24 cellular contexts compared by ENCODE assay signal in the genomic region with DNA sequence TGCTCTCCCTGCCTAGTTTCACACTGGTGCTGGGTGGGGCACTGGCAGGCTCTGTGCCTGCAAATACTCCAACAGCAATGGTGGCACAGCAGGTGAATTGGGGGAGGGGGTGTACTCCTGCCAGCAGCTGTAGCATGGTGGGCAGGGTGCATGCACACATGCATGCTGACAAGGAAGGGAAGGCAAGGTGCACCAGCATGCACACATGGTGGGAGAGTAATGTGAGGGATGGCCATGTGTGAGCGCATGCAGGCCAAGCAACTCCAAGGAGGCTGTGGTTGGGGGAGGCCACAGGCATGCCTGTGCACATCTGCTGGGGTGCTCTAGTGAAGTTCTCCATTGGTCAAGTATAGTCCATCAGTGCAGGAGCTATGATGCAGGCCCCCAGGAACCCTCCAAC. TPM values are rescaled to one million over a fixed set of nuclear protein-coding genes. Genes with fewer than 3 reads are reported as not detected.
DNase-seq lines count a peak whose midpoint lies in the region; ATAC-seq, FAIRE-seq and TF ChIP-seq lines count a peak whose summit lies in the region.
"Had no signal": no experiment of that assay in that cellular context is flagged by ENCODE, and none has a peak within 500 bp of the region (broad histone marks: within the 10 kb centered on the region; RNA-seq: fewer than 3 reads in every experiment).

No MANE protein-coding gene starts in this region.

- no peak for ATAC-seq in HepG2
- ATAC-seq in right lobe of liver, result no peak
- peak; percentile 19 for ATAC-seq in upper lobe of right lung
- no peak for ATAC-seq in GM18502 (IDR thresholded peaks at IDR 0.05; ENCODE audit: poor library complexity, unreplicated experiment)
- ATAC-seq: CD8-positive, alpha-beta T cell; GM23338 had no signal

- no peak overlapping the region for H3K27ac Mint-ChIP-seq in activated CD4-positive, alpha-beta T cell treated with anti-CD3 and anti-CD28 coated beads, Interleukin-2, amount 10 ng/mL, durations not matched to agents 7 days and 5 days
- H3K27ac Mint-ChIP-seq: B cell; CD4-positive, CD25-positive, alpha-beta regulatory T cell; CD8-positive, alpha-beta T cell; GM23338; HFFc6 had no signal

- CTCF ChIA-PET in HepG2 (lab: Yijun Ruan, JAX; ENCODE audit: low intra/inter-chr PET ratio, low total read pairs), result no interaction called here
- CTCF ChIA-PET in activated CD4-positive, alpha-beta T cell treated with anti-CD3 and anti-CD28 coated beads, Interleukin-2, amount 10 ng/mL, durations not matched to agents 7 days and 5 days (lab: Charles Lee), result no interaction called here

- H3K27ac ChIP-seq in HepG2 (ENCODE audit: extremely low read length, insufficient read depth, low read length), result no peak overlapping the region
- H3K27ac ChIP-seq in right lobe of liver, result no peak overlapping the region
- H3K27ac ChIP-seq in spleen, result no peak overlapping the region
- no peak overlapping the region for H3K27ac ChIP-seq in upper lobe of right lung
- H3K27ac ChIP-seq: 22Rv1, BLaER1, C4-2B had no signal

- H3K9me3 ChIP-seq in HepG2 (ENCODE audit: low read length) (no peaks in the 10 kb centered on the region), right lobe of liver (no peaks in the 10 kb centered on the region), spleen (peaks cover 0 to 16% (median 0%) of the 10 kb centered on the region in 8 donors), upper lobe of right lung (no peaks in the 10 kb centered on the region)
- H3K9me3 ChIP-seq: BLaER1, Caco-2, HAP-1 had no signal

- H3K27me3 ChIP-seq in HepG2 (ENCODE audit: control insufficient read depth in 1 of 2, insufficient read depth in 2 of 2, low read length in 2 of 2), result no peaks in the 10 kb centered on the region
- no peaks in the 10 kb centered on the region for H3K27me3 ChIP-seq in right lobe of liver
- no peaks in the 10 kb centered on the region for H3K27me3 ChIP-seq in spleen (replicated peaks in 1 of 7)
- H3K27me3 ChIP-seq in upper lobe of right lung, result no peaks in the 10 kb centered on the region
- H3K27me3 ChIP-seq: BLaER1 had no signal

- POLR2A ChIA-PET in HepG2 (lab: Yijun Ruan, JAX), result no interaction called here
- POLR2A ChIA-PET in activated CD4-positive, alpha-beta T cell treated with anti-CD3 and anti-CD28 coated beads, Interleukin-2, amount 10 ng/mL, durations not matched to agents 7 days and 5 days (lab: Charles Lee), result no interaction called here

- intact Hi-C loops in HepG2 (cut with micrococcal nuclease; ENCODE audit: unreplicated experiment), result no loop called here
- intact Hi-C loops in right lobe of liver (cut with DNase I), result no loop called here
- intact Hi-C loops in spleen (cut with DNase I; ENCODE audit: low total_unique reads), result no loop called here
- intact Hi-C loops in upper lobe of right lung (cut with DNase I), result no loop called here

- no peak for TF ChIP-seq RAD21 in HepG2 (CRISPR knock-in tag; IDR thresholded peaks at IDR 0.05)

- H3K36me3 ChIP-seq in HepG2 (replicated peaks in 1 of 2; ENCODE audit: control insufficient read depth in 1 of 2, insufficient read depth in 2 of 2, low read length in 2 of 2) (no peaks in the 10 kb centered on the region), right lobe of liver (no peaks in the 10 kb centered on the region), spleen (no peaks in the 10 kb centered on the region), upper lobe of right lung (no peaks in the 10 kb centered on the region)
- H3K36me3 ChIP-seq: BLaER1, HAP-1 had no signal

- TF ChIP-seq EP300 in HepG2 (IDR thresholded peaks at IDR 0.05; ENCODE audit: low read depth in 2 of 2, low read length in 2 of 2), result no peak
- no peak for TF ChIP-seq EP300 in HepG2 (CRISPR knock-in tag; IDR thresholded peaks at IDR 0.05; ENCODE audit: borderline replicate concordance)

- WGBS in HepG2 (ENCODE audit: low lambda C conversion rate), result 100% methylated on average over 1 of the region's 1 CpG
- 100% methylated on average over 1 of the region's 1 CpG for WGBS in right lobe of liver (ENCODE audit: insufficient coverage, low coverage, low lambda C conversion rate, missing lambda C conversion rate)
- 88 to 100% (median 96%) methylated on average over 1 of the region's 1 CpG for WGBS in spleen, 5 donors

- H3K4me2 ChIP-seq in HepG2 (ENCODE audit: low read depth, low read length), result no peak overlapping the region
- H3K4me2 ChIP-seq: BLaER1, GM23338 had no signal

- H3K4me3 Mint-ChIP-seq in activated CD4-positive, alpha-beta T cell treated with anti-CD3 and anti-CD28 coated beads, Interleukin-2, amount 10 ng/mL, durations not matched to agents 7 days and 5 days, result no peak overlapping the region
- H3K4me3 Mint-ChIP-seq: B cell; CD4-positive, CD25-positive, alpha-beta regulatory T cell; CD8-positive, alpha-beta T cell; GM23338; HFFc6 had no signal

- no peaks in the 10 kb centered on the region for H4K20me1 ChIP-seq in HepG2 (ENCODE audit: insufficient read depth, low read length)
- H4K20me1 ChIP-seq: BLaER1 had no signal

- TF ChIP-seq POLR2A in HepG2 (IDR thresholded peaks at IDR 0.05; ENCODE audit: insufficient read depth in 1 of 2, low read depth in 2 of 2, low read length in 2 of 2) (no peak), right lobe of liver (IDR thresholded peaks at IDR 0.05) (no peak), spleen (IDR thresholded peaks at IDR 0.05) (no peak)

- no peak overlapping the region for H3K9ac ChIP-seq in HepG2 (ENCODE audit: insufficient read depth, low read depth, low read length)
- H3K9ac ChIP-seq: BLaER1 had no signal

- peaks cover 4% of the 10 kb centered on the region for H3K27me3 Mint-ChIP-seq in activated CD4-positive, alpha-beta T cell treated with anti-CD3 and anti-CD28 coated beads, Interleukin-2, amount 10 ng/mL, durations not matched to agents 7 days and 5 days
- H3K27me3 Mint-ChIP-seq: B cell had no signal

- DNase-seq in HepG2 (ENCODE audit: low spot score) (no peak), right lobe of liver (no peak), myocyte (ENCODE audit: low read depth) (peak; percentile 20), spleen (peak; percentile 54), upper lobe of right lung (no peak)
- no peak for DNase-seq in activated CD4-positive, alpha-beta T cell treated with anti-CD3 and anti-CD28 coated beads, Interleukin-2, amount 50 U/mL, for 4 hours
- DNase-seq in activated CD4-positive, alpha-beta T cell treated with anti-CD3 and anti-CD28 coated beads, Interleukin-2, amount 10 ng/mL, durations not matched to agents 7 days and 5 days, result no peak
- DNase-seq: Caco-2; CD4-positive, CD25-positive, alpha-beta regulatory T cell; CD8-positive, alpha-beta T cell; DMS153; DND-41 had no signal

- H3K4me1 ChIP-seq in HepG2 (ENCODE audit: insufficient read depth, low read length), result no peaks in the 10 kb centered on the region
- no peaks in the 10 kb centered on the region for H3K4me1 ChIP-seq in right lobe of liver
- no peaks in the 10 kb centered on the region for H3K4me1 ChIP-seq in spleen
- no peaks in the 10 kb centered on the region for H3K4me1 ChIP-seq in upper lobe of right lung
- H3K4me1 ChIP-seq: BLaER1, Caco-2, HAP-1 had no signal

- BruUV-seq in HepG2 (replicated peaks; lab: Mats Ljungman, UMichigan), result no TSS peak

- no peaks in the 10 kb centered on the region for H3K4me1 Mint-ChIP-seq in activated CD4-positive, alpha-beta T cell treated with anti-CD3 and anti-CD28 coated beads, Interleukin-2, amount 10 ng/mL, durations not matched to agents 7 days and 5 days
- H3K4me1 Mint-ChIP-seq: B cell; CD4-positive, CD25-positive, alpha-beta regulatory T cell; GM23338 had no signal

- no peak for TF ChIP-seq CTCF in HepG2 (CRISPR knock-in tag; IDR thresholded peaks at IDR 0.05)
- no peak for TF ChIP-seq CTCF in right lobe of liver (IDR thresholded peaks at IDR 0.05)
- TF ChIP-seq CTCF in spleen (IDR thresholded peaks at IDR 0.05 in 8 of 11, conservative IDR thresholded peaks at IDR 0.05 in 3 of 11), result no peak
- TF ChIP-seq CTCF in upper lobe of right lung (IDR thresholded peaks at IDR 0.05), result no peak

- no peaks in the 10 kb centered on the region for H3K36me3 Mint-ChIP-seq in activated CD4-positive, alpha-beta T cell treated with anti-CD3 and anti-CD28 coated beads, Interleukin-2, amount 10 ng/mL, durations not matched to agents 7 days and 5 days (ENCODE audit: low read depth)
- H3K36me3 Mint-ChIP-seq: CD4-positive, CD25-positive, alpha-beta regulatory T cell; CD8-positive, alpha-beta T cell had no signal

- in situ Hi-C loops in HepG2 (cut with HindIII; ENCODE audit: extremely low pct_ligation_motif_present, low pct_unique_long_range_greater_than_20kb), result no loop called here

- no peak for FAIRE-seq in HepG2 (lab: Jason Lieb, UNC)
- FAIRE-seq: A204.1, G401.6, GM12892, H54 had no signal

- no peaks in the 10 kb centered on the region for H3K9me3 Mint-ChIP-seq in activated CD4-positive, alpha-beta T cell treated with anti-CD3 and anti-CD28 coated beads, Interleukin-2, amount 10 ng/mL, durations not matched to agents 7 days and 5 days

- no peak overlapping the region for H3K4me3 ChIP-seq in HepG2 (replicated peaks in 1 of 3; ENCODE audit: insufficient read depth in 1 of 3, low read depth in 2 of 3, low read length in 3 of 3)
- no peak overlapping the region for H3K4me3 ChIP-seq in right lobe of liver
- H3K4me3 ChIP-seq in spleen, result no peak overlapping the region
- H3K4me3 ChIP-seq in upper lobe of right lung, result no peak overlapping the region
- H3K4me3 ChIP-seq: BLaER1, GM23338, HAP-1 had no signal

- H2AFZ ChIP-seq in HepG2 (ENCODE audit: low read length), result no peak overlapping the region
- H2AFZ ChIP-seq: GM23338 had no signal

- no peaks in the 10 kb centered on the region for H3K79me2 ChIP-seq in HepG2 (ENCODE audit: insufficient read depth, low read length)

RNA-seq across cellular contexts. Expression of gene INPP4B, which starts 54.5 kb away (rescaled TPM):
- total RNA-seq in HepG2 (2016; rRNA removed; fragmentation: Illumina TruSeq; extraction: Trizol) (not detected in 2 replicates), right lobe of liver (1 to 10 TPM in 5 of 6 experiments, under 1 TPM in 1; 0.73 to 5.0 (median 1.6) TPM), myocyte (63.9 and 143 TPM in 2 replicates), spleen (10 to 100 TPM; 24.0 to 31.6 (median 29.3) TPM), upper lobe of right lung (20.7 TPM)
- total RNA-seq in HepG2 (2016; cell fraction: cytosol; rRNA removed; fragmentation: Illumina TruSeq; extraction: Trizol; ENCODE audit: low read depth), result not detected in 2 replicates
- total RNA-seq in HepG2 (2016; cell fraction: insoluble cytoplasmic fraction; rRNA removed; fragmentation: Illumina TruSeq; extraction: Trizol), result not detected in 2 replicates
- total RNA-seq in HepG2 (2016; cell fraction: membrane; rRNA removed; fragmentation: Illumina TruSeq; extraction: Trizol), result not detected in 2 replicates
- not detected in 2 replicates for total RNA-seq in HepG2 (2016; cell fraction: nucleus; rRNA removed; fragmentation: Illumina TruSeq; extraction: Trizol)
- polyA plus RNA-seq in HepG2 (2011; rRNA removed) (not detected in 2 replicates), spleen (1 to 10 TPM in 2 of 3 donors, under 1 TPM in 1; 0.78 to 1.8 (median 1.7) TPM)
- not detected in 2 replicates for polyA plus RNA-seq in HepG2 (2011; cell fraction: cytosol; rRNA removed)
- not detected in 2 replicates for polyA plus RNA-seq in HepG2 (2011; cell fraction: nucleus; rRNA removed)
- not detected in 2 replicates for polyA plus RNA-seq in HepG2 (2012)
- polyA plus RNA-seq in HepG2 (2016; cell fraction: cytosol; fragmentation: Illumina TruSeq; extraction: Trizol; ENCODE audit: low read depth), result not detected in 2 replicates
- not detected in 2 replicates for polyA plus RNA-seq in HepG2 (2016; cell fraction: insoluble cytoplasmic fraction; fragmentation: Illumina TruSeq; extraction: Trizol; ENCODE audit: low read depth)
- polyA plus RNA-seq in HepG2 (2016; cell fraction: membrane; fragmentation: Illumina TruSeq; extraction: Trizol; ENCODE audit: low read depth), result not detected in 2 replicates
- polyA plus RNA-seq in HepG2 (2016; cell fraction: nucleus; fragmentation: Illumina TruSeq; extraction: Trizol; ENCODE audit: insufficient read depth, low read depth), result not detected in 2 replicates
- 0.14 TPM in 1 of 2 replicates, not detected in the other for polyA minus RNA-seq in HepG2 (2011; rRNA and poly(A)+ RNA removed; ENCODE audit: low replicate concordance)
- polyA minus RNA-seq in HepG2 (2011; cell fraction: cytosol; rRNA and poly(A)+ RNA removed), result not detected in 2 replicates
- not detected in 2 replicates for polyA minus RNA-seq in HepG2 (2011; cell fraction: nucleus; rRNA and poly(A)+ RNA removed)
- polyA plus RNA-seq in myocyte (2012), result 17.0 TPM
- 10 to 100 TPM; 71.6 to 79.2 TPM for total RNA-seq in activated CD4-positive, alpha-beta T cell treated with anti-CD3 and anti-CD28 coated beads, Interleukin-2, amount 10 ng/mL, durations not matched to agents 7 days and 5 days
- total RNA-seq: B cell had no signal

Comparison
In these comparisons a context has a peak if more than half of its experiments do, and no peak if none do; other contexts are left out.
1. DNase-seq: peak in myocyte (single experiment) and spleen (single experiment); none in HepG2 (single experiment), right lobe of liver (0 of 3), upper lobe of right lung (single experiment), activated CD4-positive, alpha-beta T cell treated with anti-CD3 and anti-CD28 coated beads, Interleukin-2, amount 50 U/mL, for 4 hours (0 of 2) and activated CD4-positive, alpha-beta T cell treated with anti-CD3 and anti-CD28 coated beads, Interleukin-2, amount 10 ng/mL, durations not matched to agents 7 days and 5 days (single experiment).